20 cellular contexts compared by ENCODE assay signal in the genomic region with DNA sequence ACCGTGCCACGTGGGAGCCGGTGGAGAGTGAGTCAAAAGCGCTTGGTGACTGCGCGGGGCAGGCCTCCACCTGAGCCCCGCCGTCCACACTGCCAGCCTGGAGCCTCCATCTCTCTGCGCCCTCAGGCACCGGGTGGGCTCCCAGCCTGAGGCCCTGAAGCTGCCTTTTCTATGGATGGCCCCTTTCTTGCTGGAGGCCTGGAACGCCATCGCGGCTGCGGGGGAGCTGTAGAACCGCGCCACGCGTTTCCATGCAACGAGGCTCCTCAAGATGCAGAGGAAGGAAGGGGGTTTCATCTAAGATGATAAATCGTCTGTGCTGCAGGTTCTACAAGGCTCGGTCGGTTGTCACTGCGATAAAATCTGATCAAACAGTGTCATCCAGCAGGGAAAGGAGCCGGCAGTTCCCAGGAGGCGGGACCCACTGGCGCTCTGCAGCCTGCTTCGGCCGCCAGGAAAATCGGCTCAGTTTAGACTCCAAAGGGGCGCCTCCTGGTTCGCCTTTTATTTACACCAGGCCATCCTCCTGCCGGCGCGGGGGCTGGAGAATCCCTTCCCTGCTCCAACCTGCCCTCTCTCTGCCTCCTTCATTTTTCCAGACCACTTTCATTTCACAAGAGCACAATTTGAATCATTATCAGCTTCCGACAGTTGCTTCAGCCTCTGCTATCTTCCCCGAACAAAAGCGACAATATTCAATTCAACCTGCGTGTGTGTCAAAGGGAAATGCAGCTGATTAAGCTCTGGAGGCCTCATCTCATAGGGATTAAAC.
DNase-seq lines count a peak whose midpoint lies in the region; ATAC-seq and TF ChIP-seq lines count a peak whose summit lies in the region.
"Had no signal": no experiment of that assay in that cellular context is flagged by ENCODE, and none has a peak within 500 bp of the region (broad histone marks: within the 10 kb centered on the region; RNA-seq: fewer than 3 reads in every experiment).

No MANE protein-coding gene starts in this region.

- no peak overlapping the region for H3K18ac ChIP-seq in H9 (ENCODE audit: insufficient read length, low read depth, low read length)

- no peak overlapping the region for H3K27ac Mint-ChIP-seq in H9
- H3K27ac Mint-ChIP-seq: activated CD4-positive, alpha-beta memory T cell treated with anti-CD3 and anti-CD28 coated beads, Interleukin-2, amount 10 ng/mL, durations not matched to agents 7 days and 5 days; activated naive CD8-positive, alpha-beta T cell; activated T-cell treated with anti-CD3 and anti-CD28 coated beads, Interleukin-2, amount 50 U/mL, for 72 hours; CD8-positive, alpha-beta T cell had no signal

- no peak overlapping the region for H2AFZ ChIP-seq in H9 (ENCODE audit: low read length)

- no peak overlapping the region for H4K8ac ChIP-seq in H9 (replicated peaks; ENCODE audit: insufficient read length, low read depth, low read length)

- no peak overlapping the region for H3K9ac ChIP-seq in H9 (ENCODE audit: extremely low read depth, insufficient read length, low read length)

- H3K4me2 ChIP-seq in H9 (ENCODE audit: insufficient read depth, insufficient read length, low read length) = no peak overlapping the region

- DNase-seq in H9 (peak; percentile 26), left lobe of liver (ENCODE audit: low spot score) (peak; percentile 32), stomach (peak; percentile 4), NCI-H2081 treated with DMSO at 0.1 percent for 48 hours (lab: John Stamatoyannopoulos, UW) (no peak), SW 1271 (lab: John Stamatoyannopoulos, UW) (no peak)
- DNase-seq: activated CD4-positive, alpha-beta memory T cell treated with anti-CD3 and anti-CD28 coated beads, Interleukin-2, amount 10 ng/mL, durations not matched to agents 7 days and 5 days; activated T-cell treated with anti-CD3 and anti-CD28 coated beads, Interleukin-2, amount 50 U/mL, for 72 hours; DMS53; NCI-H1694 treated with DMSO at 0.1 percent for 48 hours; NCI-H69; RPMI8226; substantia nigra; T-helper 9 cell had no signal

- no peak overlapping the region for H2BK15ac ChIP-seq in H9 (ENCODE audit: low read depth, low read length)

- H3K4me3 ChIP-seq in stomach = no peak overlapping the region
- H3K4me3 ChIP-seq: GM12878, lung had no signal

- H3T11ph ChIP-seq in H9 (ENCODE audit: low read length) = no peak overlapping the region

- H3K27ac ChIP-seq in H9 (ENCODE audit: insufficient read length, low read depth, low read length) = no peak overlapping the region
- no peak overlapping the region for H3K27ac ChIP-seq in VCaP
- no peak overlapping the region for H3K27ac ChIP-seq in stomach

- no CpG with 5 or more reads among the region's 38 CpGs for WGBS in H9 (ENCODE audit: extremely low coverage, insufficient read length, low lambda C conversion rate)
- WGBS in stomach, 5 donors = 64 to 70% (median 69%) methylated on average over 37 to 38 of the region's 38 CpGs

- H4K20me1 ChIP-seq in H9 (ENCODE audit: control insufficient read depth, insufficient read depth, insufficient read length) = peaks cover 3% of the 10 kb centered on the region

- H3K79me2 ChIP-seq in H9 (ENCODE audit: insufficient read depth, low read length) = no peaks in the 10 kb centered on the region

- H3K14ac ChIP-seq in H9 (ENCODE audit: insufficient read depth, low read length) = no peak overlapping the region

- intact Hi-C loops in stomach (cut with DNase I; ENCODE audit: low total_unique reads) = no loop called here

- H3K4me1 Mint-ChIP-seq in H9 = peaks cover 0 to 3% of the 10 kb centered on the region in 2 experiments; a peak in 3 of 4 replicates
- H3K4me1 Mint-ChIP-seq: activated CD4-positive, alpha-beta memory T cell treated with anti-CD3 and anti-CD28 coated beads, Interleukin-2, amount 10 ng/mL, durations not matched to agents 7 days and 5 days; central memory CD8-positive, alpha-beta T cell had no signal

- ATAC-seq in left lobe of liver = no peak
- ATAC-seq in HG02623 (IDR thresholded peaks at IDR 0.05; ENCODE audit: unreplicated experiment) = no peak
- ATAC-seq: activated T-cell treated with anti-CD3 and anti-CD28 coated beads, Interleukin-2, amount 50 U/mL, for 72 hours; CD8-positive, alpha-beta T cell; GM12878 had no signal

- H3K4me1 ChIP-seq in H9 (ENCODE audit: insufficient read depth, low read length) = no peaks in the 10 kb centered on the region
- H3K4me1 ChIP-seq in stomach = no peaks in the 10 kb centered on the region

- no peak overlapping the region for H2AK5ac ChIP-seq in H9 (ENCODE audit: insufficient read length, low read length)

- H3K9me3 ChIP-seq in H9 (ENCODE audit: control insufficient read depth, low read depth, low read length) (no peaks in the 10 kb centered on the region), stomach (no peaks in the 10 kb centered on the region)

- H3K23ac ChIP-seq in H9 (ENCODE audit: insufficient read length, low read depth, low read length) = no peak overlapping the region

- H2BK5ac ChIP-seq in H9 (ENCODE audit: insufficient read length, low read length) = no peak overlapping the region

- no peaks in the 10 kb centered on the region for H3K9me3 Mint-ChIP-seq in H9
- H3K9me3 Mint-ChIP-seq: activated CD4-positive, alpha-beta memory T cell treated with anti-CD3 and anti-CD28 coated beads, Interleukin-2, amount 10 ng/mL, durations not matched to agents 7 days and 5 days; activated T-cell treated with anti-CD3 and anti-CD28 coated beads, Interleukin-2, amount 50 U/mL, for 72 hours; CD8-positive, alpha-beta T cell; central memory CD8-positive, alpha-beta T cell had no signal

- H2BK12ac ChIP-seq in H9 (ENCODE audit: insufficient read length, low read depth, low read length) = no peak overlapping the region

- TF ChIP-seq CTCF in H9 (conservative IDR thresholded peaks at IDR 0.05) (no peak), VCaP (conservative IDR thresholded peaks at IDR 0.05) (peak; percentile 52), stomach (IDR thresholded peaks at IDR 0.05) (no peak)

- H3K4me3 Mint-ChIP-seq in H9 = no peak overlapping the region
- H3K4me3 Mint-ChIP-seq: activated CD4-positive, alpha-beta memory T cell treated with anti-CD3 and anti-CD28 coated beads, Interleukin-2, amount 10 ng/mL, durations not matched to agents 7 days and 5 days; activated naive CD8-positive, alpha-beta T cell; activated T-cell treated with anti-CD3 and anti-CD28 coated beads, Interleukin-2, amount 50 U/mL, for 72 hours; CD8-positive, alpha-beta T cell; central memory CD8-positive, alpha-beta T cell had no signal

- no peak overlapping the region for H3K4ac ChIP-seq in H9 (ENCODE audit: low read depth, low read length)

- H2BK120ac ChIP-seq in H9 (ENCODE audit: low read depth, low read length, poor library complexity, severe bottlenecking) = no peak overlapping the region

- TF ChIP-seq POLR2A in stomach (IDR thresholded peaks at IDR 0.05) = no peak

- no peak for TF ChIP-seq EP300 in stomach (IDR thresholded peaks at IDR 0.05)

- H3K56ac ChIP-seq in H9 (ENCODE audit: insufficient read length, low read depth, low read length) = no peak overlapping the region

- H3K23me2 ChIP-seq in H9 (ENCODE audit: insufficient read length, low read depth, low read length, poor library complexity, severe bottlenecking) = no peaks in the 10 kb centered on the region

- peaks cover 22% of the 10 kb centered on the region for H3K27me3 Mint-ChIP-seq in H9 (ENCODE audit: low read depth)
- H3K27me3 Mint-ChIP-seq: activated CD4-positive, alpha-beta memory T cell treated with anti-CD3 and anti-CD28 coated beads, Interleukin-2, amount 10 ng/mL, durations not matched to agents 7 days and 5 days had no signal

- H4K5ac ChIP-seq in H9 (ENCODE audit: insufficient read length, low read depth, low read length) = no peak overlapping the region

- H4K91ac ChIP-seq in H9 (ENCODE audit: insufficient read length, low read depth, low read length) = no peak overlapping the region

- no peaks in the 10 kb centered on the region for H3K36me3 Mint-ChIP-seq in H9 (ENCODE audit: insufficient read depth in 1 of 3, low read depth in 3 of 3)
- H3K36me3 Mint-ChIP-seq: activated naive CD8-positive, alpha-beta T cell; CD8-positive, alpha-beta T cell had no signal

- H3K27me3 ChIP-seq in H9 (ENCODE audit: insufficient read depth, low read length) = no peaks in the 10 kb centered on the region
- H3K27me3 ChIP-seq in stomach = peaks cover 0 to 84% (median 6%) of the 10 kb centered on the region in 3 donors

- no peaks in the 10 kb centered on the region for H3K36me3 ChIP-seq in stomach

- H2BK20ac ChIP-seq in H9 (ENCODE audit: low read depth, low read length, poor library complexity, severe bottlenecking) = no peak overlapping the region

- H3K79me1 ChIP-seq in H9 (ENCODE audit: insufficient read depth, low read depth, low read length, poor library complexity, severe bottlenecking) = no peaks in the 10 kb centered on the region

Comparison
In these comparisons a context has a peak if more than half of its experiments do, and no peak if none do; other contexts are left out.
1. DNase-seq: peak in H9 (single experiment), left lobe of liver (single experiment) and stomach (single experiment); none in NCI-H2081 treated with DMSO at 0.1 percent for 48 hours (single experiment) and SW 1271 (0 of 2).